ENCODE assay signal across 8 cellular contexts in genomic region chr10:93746844-93747284, GRCh38. TPM values are rescaled to one million over a fixed set of nuclear protein-coding genes. Genes with fewer than 3 reads are reported as not detected.
A peak's percentile ranks its signal among the peaks of the same experiment; 100 is the strongest.
DNase-seq lines count a peak whose midpoint lies in the region; ATAC-seq lines count a peak whose summit lies in the region.

No MANE protein-coding gene starts in this region.

- peaks cover 6% of the 10 kb centered on the region for H3K27me3 Mint-ChIP-seq in dendritic cell treated with granulocyte-macrophage colony-stimulating factor and Interleukin-4, amounts not matched to agents 40 ng/mL and 50 ng/mL, for 4 days

- DNase-seq in DMS 273 (lab: John Stamatoyannopoulos, UW; ENCODE audit: unreplicated experiment) = peak; percentile 4
- DNase-seq in DMS 273 treated with DMSO at 0.1 percent for 48 hours (lab: John Stamatoyannopoulos, UW) = no peak
- DNase-seq in NCI-H146 treated with DMSO at 0.1 percent for 48 hours (lab: John Stamatoyannopoulos, UW; ENCODE audit: unreplicated experiment) = peak; percentile 95
- DNase-seq in sciatic nerve (ENCODE audit: low spot score) = no peak
- DNase-seq in SIG-M5 (lab: John Stamatoyannopoulos, UW) = no peak
- DNase-seq in Ammon's horn (ENCODE audit: low spot score) = no peak

- H3K27ac Mint-ChIP-seq in dendritic cell treated with granulocyte-macrophage colony-stimulating factor and Interleukin-4, amounts not matched to agents 40 ng/mL and 50 ng/mL, for 4 days = peak overlapping the region; percentile 30

- intact Hi-C loops in dendritic cell treated with granulocyte-macrophage colony-stimulating factor and Interleukin-4, amounts not matched to agents 40 ng/mL and 50 ng/mL, for 4 days (cut with micrococcal nuclease) = loop anchor here (10.0 kb wide), 1 partner anchor 68 kb away; no protein-coding TSS in a partner anchor
- intact Hi-C loops in sciatic nerve (cut with DNase I) = no loop called here

- peaks cover 52% of the 10 kb centered on the region for H3K4me1 Mint-ChIP-seq in dendritic cell treated with granulocyte-macrophage colony-stimulating factor and Interleukin-4, amounts not matched to agents 40 ng/mL and 50 ng/mL, for 4 days (ENCODE audit: low read depth)

- H3K36me3 Mint-ChIP-seq in dendritic cell treated with granulocyte-macrophage colony-stimulating factor and Interleukin-4, amounts not matched to agents 40 ng/mL and 50 ng/mL, for 4 days (ENCODE audit: low read depth) = no peaks in the 10 kb centered on the region

- H3K4me3 Mint-ChIP-seq in dendritic cell treated with granulocyte-macrophage colony-stimulating factor and Interleukin-4, amounts not matched to agents 40 ng/mL and 50 ng/mL, for 4 days = peak overlapping the region; percentile 48

- ATAC-seq in sciatic nerve = peak; percentile 87
- no peak for ATAC-seq in HG02938 (IDR thresholded peaks at IDR 0.05; ENCODE audit: unreplicated experiment)

- no peaks in the 10 kb centered on the region for H3K9me3 Mint-ChIP-seq in dendritic cell treated with granulocyte-macrophage colony-stimulating factor and Interleukin-4, amounts not matched to agents 40 ng/mL and 50 ng/mL, for 4 days

RNA-seq across cellular contexts. Expression of gene LGI1, which starts 10.9 kb away (rescaled TPM):
- 19.8 TPM for total RNA-seq in sciatic nerve

RNA-seq across cellular contexts. Expression of gene FRA10AC1, which starts 44.5 kb away (rescaled TPM):
- total RNA-seq in sciatic nerve = 40.9 TPM

Comparison
In these comparisons a context has a peak if more than half of its experiments do, and no peak if none do; other contexts are left out.
1. DNase-seq: peak in DMS 273 (single experiment) and NCI-H146 treated with DMSO at 0.1 percent for 48 hours (single experiment); none in DMS 273 treated with DMSO at 0.1 percent for 48 hours (single experiment), sciatic nerve (single experiment), SIG-M5 (single experiment) and Ammon's horn (single experiment).